Comparison of ENCODE assay signal across 12 cellular contexts in genomic region chr13:20359335-20359734, GRCh38.
A peak's percentile ranks its signal among the peaks of the same experiment; 100 is the strongest.
DNase-seq lines count a peak whose midpoint lies in the region; ATAC-seq and FAIRE-seq lines count a peak whose summit lies in the region.
"Had no signal": no experiment of that assay in that cellular context is flagged by ENCODE, and none has a peak within 500 bp of the region (broad histone marks: within the 10 kb centered on the region; RNA-seq: fewer than 3 reads in every experiment).

No MANE protein-coding gene starts in this region.

- peak; percentile 67 to 86 for ATAC-seq in activated T-cell treated with anti-CD3 and anti-CD28 coated beads, Interleukin-2, amount 50 U/mL, for 4 hours
- peak; percentile 90 for ATAC-seq in stimulated activated naive CD8-positive, alpha-beta T cell treated with anti-CD3 and anti-CD28 coated beads, Interleukin-15, amount 100 ng/mL, for 72 hours
- no peak for ATAC-seq in HG02870 (IDR thresholded peaks at IDR 0.05; ENCODE audit: unreplicated experiment)
- no peak for ATAC-seq in GM19467 (IDR thresholded peaks at IDR 0.05; ENCODE audit: unreplicated experiment)

- no peaks in the 10 kb centered on the region for H3K4me1 Mint-ChIP-seq in activated T-cell treated with anti-CD3 and anti-CD28 coated beads, Interleukin-2, amount 50 U/mL, for 4 hours (ENCODE audit: low read depth)
- peaks cover 15% of the 10 kb centered on the region for H3K4me1 Mint-ChIP-seq in activated T-cell treated with anti-CD3 and anti-CD28 coated beads, Interleukin-2, amount 50 U/mL, for 24 hours (ENCODE audit: low read depth)
- H3K4me1 Mint-ChIP-seq in stimulated activated naive CD8-positive, alpha-beta T cell treated with anti-CD3 and anti-CD28 coated beads, Interleukin-15, amount 100 ng/mL, for 72 hours, result peaks cover 23% of the 10 kb centered on the region

- no peaks in the 10 kb centered on the region for H3K9me3 Mint-ChIP-seq in activated T-cell treated with anti-CD3 and anti-CD28 coated beads, Interleukin-2, amount 50 U/mL, for 4 hours
- H3K9me3 Mint-ChIP-seq in activated T-cell treated with anti-CD3 and anti-CD28 coated beads, Interleukin-2, amount 50 U/mL, for 24 hours, result no peaks in the 10 kb centered on the region
- no peaks in the 10 kb centered on the region for H3K9me3 Mint-ChIP-seq in stimulated activated naive CD8-positive, alpha-beta T cell treated with anti-CD3 and anti-CD28 coated beads, Interleukin-15, amount 100 ng/mL, for 72 hours
- H3K9me3 Mint-ChIP-seq: CD4-positive, alpha-beta memory T cell had no signal

- no peaks in the 10 kb centered on the region for H3K36me3 Mint-ChIP-seq in activated T-cell treated with anti-CD3 and anti-CD28 coated beads, Interleukin-2, amount 50 U/mL, for 4 hours (ENCODE audit: insufficient read depth)
- H3K36me3 Mint-ChIP-seq in activated T-cell treated with anti-CD3 and anti-CD28 coated beads, Interleukin-2, amount 50 U/mL, for 24 hours (ENCODE audit: low read depth), result no peaks in the 10 kb centered on the region
- H3K36me3 Mint-ChIP-seq: CD4-positive, alpha-beta memory T cell had no signal

- H3K27ac Mint-ChIP-seq in activated T-cell treated with anti-CD3 and anti-CD28 coated beads, Interleukin-2, amount 50 U/mL, for 24 hours, result no peak overlapping the region
- no peak overlapping the region for H3K27ac Mint-ChIP-seq in stimulated activated naive CD8-positive, alpha-beta T cell treated with anti-CD3 and anti-CD28 coated beads, Interleukin-15, amount 100 ng/mL, for 72 hours

- DNase-seq in activated T-cell treated with anti-CD3 and anti-CD28 coated beads, Interleukin-2, amount 50 U/mL, for 4 hours, result no peak
- DNase-seq in activated T-cell treated with anti-CD3 and anti-CD28 coated beads, Interleukin-2, amount 50 U/mL, for 24 hours, result no peak
- peak; percentile 96 for DNase-seq in RCC 7860 (ENCODE audit: low spot score)
- peak; percentile 29 for DNase-seq in fibroblast of gingiva (ENCODE audit: low read depth)
- no peak for DNase-seq in stimulated activated naive CD8-positive, alpha-beta T cell treated with anti-CD3 and anti-CD28 coated beads, Interleukin-15, amount 100 ng/mL, for 72 hours
- DNase-seq in GDM1 (lab: John Stamatoyannopoulos, UW), result no peak
- DNase-seq: CD4-positive, alpha-beta memory T cell; KBM-7; transverse colon had no signal

- H3K4me3 Mint-ChIP-seq in activated T-cell treated with anti-CD3 and anti-CD28 coated beads, Interleukin-2, amount 50 U/mL, for 4 hours, result no peak overlapping the region
- H3K4me3 Mint-ChIP-seq in activated T-cell treated with anti-CD3 and anti-CD28 coated beads, Interleukin-2, amount 50 U/mL, for 24 hours, result no peak overlapping the region
- H3K4me3 Mint-ChIP-seq in stimulated activated naive CD8-positive, alpha-beta T cell treated with anti-CD3 and anti-CD28 coated beads, Interleukin-15, amount 100 ng/mL, for 72 hours, result no peak overlapping the region
- H3K4me3 Mint-ChIP-seq: CD4-positive, alpha-beta memory T cell had no signal

- no peaks in the 10 kb centered on the region for H3K27me3 Mint-ChIP-seq in activated T-cell treated with anti-CD3 and anti-CD28 coated beads, Interleukin-2, amount 50 U/mL, for 4 hours (ENCODE audit: low read depth)
- H3K27me3 Mint-ChIP-seq in activated T-cell treated with anti-CD3 and anti-CD28 coated beads, Interleukin-2, amount 50 U/mL, for 24 hours, result peaks cover 5% of the 10 kb centered on the region
- H3K27me3 Mint-ChIP-seq in stimulated activated naive CD8-positive, alpha-beta T cell treated with anti-CD3 and anti-CD28 coated beads, Interleukin-15, amount 100 ng/mL, for 72 hours, result peaks cover 12% of the 10 kb centered on the region

- FAIRE-seq in RCC 7860 (lab: Jason Lieb, UNC), result peak; percentile 80
- FAIRE-seq: endometrium had no signal

Comparison
In these comparisons a context has a peak if more than half of its experiments do, and no peak if none do; other contexts are left out.
1. ATAC-seq: peak in activated T-cell treated with anti-CD3 and anti-CD28 coated beads, Interleukin-2, amount 50 U/mL, for 4 hours (2 of 2) and stimulated activated naive CD8-positive, alpha-beta T cell treated with anti-CD3 and anti-CD28 coated beads, Interleukin-15, amount 100 ng/mL, for 72 hours (single experiment); none in HG02870 (single experiment) and GM19467 (single experiment).
2. DNase-seq: peak in RCC 7860 (single experiment) and fibroblast of gingiva (single experiment); none in activated T-cell treated with anti-CD3 and anti-CD28 coated beads, Interleukin-2, amount 50 U/mL, for 4 hours (single experiment), activated T-cell treated with anti-CD3 and anti-CD28 coated beads, Interleukin-2, amount 50 U/mL, for 24 hours (single experiment), stimulated activated naive CD8-positive, alpha-beta T cell treated with anti-CD3 and anti-CD28 coated beads, Interleukin-15, amount 100 ng/mL, for 72 hours (0 of 2) and GDM1 (single experiment).